Comparison of ENCODE assay signal across 1 cellular context in genomic region chr6:149060300-149060984, GRCh38.
A peak's percentile ranks its signal among the peaks of the same experiment; 100 is the strongest.
TF ChIP-seq lines count a peak whose summit lies in the region.

No MANE protein-coding gene starts in this region.

TF ChIP-seq in endothelial cell of umbilical vein, 7 proteins besides CTCF, POLR2A, EP300 and RAD21 (continued from another document):
- TF ChIP-seq POLR2AphosphoS5 (IDR thresholded peaks at IDR 0.05; ENCODE audit: insufficient read depth, low read depth, low read length) (peak; percentile 39), GATA2 (IDR thresholded peaks at IDR 0.05; ENCODE audit: insufficient read depth, insufficient read length, low read depth, low read length) (peak; percentile 57)
